In genomic region chr4:35754047-35754446, GRCh38 we compare ENCODE assay signal across 28 cellular contexts.
"Had no signal": no experiment of that assay in that cellular context is flagged by ENCODE, and none has a peak within 500 bp of the region (broad histone marks: within the 10 kb centered on the region; RNA-seq: fewer than 3 reads in every experiment).

No MANE protein-coding gene starts in this region.

- H3K27me3 ChIP-seq: colonic mucosa, dorsolateral prefrontal cortex, esophagus muscularis mucosa, esophagus squamous epithelium, foreskin keratinocyte, gastrocnemius medialis, gastroesophageal sphincter, heart left ventricle, heart right ventricle had no signal

- DNase-seq: colonic mucosa; cortex of kidney; dermis blood vessel endothelial cell; dorsolateral prefrontal cortex; effector CD4-positive, alpha-beta T cell; effector CD8-positive, alpha-beta T cell; effector memory CD4-positive, alpha-beta T cell; effector memory CD8-positive, alpha-beta T cell; endodermal cell; erythroblast; esophagus squamous epithelium; foreskin fibroblast; foreskin keratinocyte; foreskin melanocyte; gastrocnemius medialis; glutamatergic neuron; head of caudate nucleus; heart left ventricle; heart right ventricle had no signal

- ATAC-seq: effector memory CD8-positive, alpha-beta T cell; esophagus mucosa; foreskin keratinocyte; gastrocnemius medialis; gastroesophageal sphincter; heart left ventricle; heart right ventricle had no signal

- FAIRE-seq: colon, endometrium, endothelial cell of umbilical vein, frontal cortex had no signal

- H3K4me1 ChIP-seq: colonic mucosa, esophagus muscularis mucosa, esophagus squamous epithelium, foreskin keratinocyte, gastrocnemius medialis, gastroesophageal sphincter, heart left ventricle, heart right ventricle had no signal

- H3K9me3 ChIP-seq: colonic mucosa, esophagus muscularis mucosa, gastrocnemius medialis, gastroesophageal sphincter had no signal

- H3K36me3 ChIP-seq: colonic mucosa, esophagus muscularis mucosa, esophagus squamous epithelium, gastrocnemius medialis, gastroesophageal sphincter, heart left ventricle, heart right ventricle had no signal

- H3K4me3 ChIP-seq: colonic mucosa, coronary artery, dorsolateral prefrontal cortex, esophagus muscularis mucosa, esophagus squamous epithelium, gastrocnemius medialis, gastroesophageal sphincter, heart left ventricle, heart right ventricle had no signal

- H3K27ac ChIP-seq: colonic mucosa, coronary artery, dorsolateral prefrontal cortex, epithelial cell of prostate, esophagus muscularis mucosa, esophagus squamous epithelium, foreskin keratinocyte, gastrocnemius medialis, gastroesophageal sphincter, heart left ventricle, heart right ventricle had no signal
